8 cellular contexts compared by ENCODE assay signal in genomic region chr1:157580179-157580827, GRCh38. TPM values are rescaled to one million over a fixed set of nuclear protein-coding genes. Genes with fewer than 3 reads are reported as not detected.
DNase-seq lines count a peak whose midpoint lies in the region; ATAC-seq and TF ChIP-seq lines count a peak whose summit lies in the region.

No MANE protein-coding gene starts in this region.

- H3K9me3 ChIP-seq in PC-3 (ENCODE audit: low read length) = no peaks in the 10 kb centered on the region

- H3K27me3 Mint-ChIP-seq in memory B cell = no peaks in the 10 kb centered on the region

- CTCF ChIA-PET in PC-3 (lab: Charles Lee) = interaction anchor here (0.7 to 1.8 kb wide), 6 partner anchors 24 to 545 kb away, joined by 3 to 19 read pairs (median 3); no protein-coding TSS in a partner anchor

- no peaks in the 10 kb centered on the region for H3K36me3 Mint-ChIP-seq in memory B cell

- TF ChIP-seq CTCF in PC-3 (conservative IDR thresholded peaks at IDR 0.05; ENCODE audit: low read depth, low read length) = peak; percentile 95

- no peaks in the 10 kb centered on the region for H3F3A ChIP-seq in PC-3 (ENCODE audit: low read length, unreplicated experiment)

- H3K36me3 ChIP-seq in PC-3 (ENCODE audit: low read depth, low read length) = no peaks in the 10 kb centered on the region

- H3K9ac ChIP-seq in PC-3 (ENCODE audit: low read length) = no peak overlapping the region

- no peak overlapping the region for H3K4me3 ChIP-seq in Jurkat, Clone E6-1 (ENCODE audit: low read length)
- H3K4me3 ChIP-seq in PC-3 (ENCODE audit: low read length) = no peak overlapping the region

- no peak overlapping the region for H3K4me2 ChIP-seq in PC-3 (ENCODE audit: low read length)

- no peak overlapping the region for H3K27ac Mint-ChIP-seq in memory B cell

- peaks cover 58% of the 10 kb centered on the region for H3K27me3 ChIP-seq in PC-3 (ENCODE audit: low read length)

- intact Hi-C loops in PC-3 (cut with micrococcal nuclease) = loop anchor here (1.0 kb wide), 3 partner anchors 111 to 545 kb away; no protein-coding TSS in a partner anchor

- DNase-seq in activated gamma-delta T cell treated with Interleukin-2 at 50 U/mL for 16 hours (peak; percentile 26), activated gamma-delta T cell (lab: John Stamatoyannopoulos, UW) (no peak), PC-3 (peak; percentile 90), dedifferentiated amniotic fluid mesenchymal stem cell (ENCODE audit: extremely low spot score) (peak; percentile 34), memory B cell (ENCODE audit: low spot score in 2 of 2) (peak; percentile 44 to 59)
- DNase-seq in Jurkat, Clone E6-1 (ENCODE audit: low read depth, low spot score) = peak; percentile 80
- DNase-seq in stimulated activated naive CD4-positive, alpha-beta T cell treated with Interleukin-2 at 50 U/mL for 16 hours (lab: John Stamatoyannopoulos, UW) = no peak

- peak overlapping the region; percentile 1 for H3K4me3 Mint-ChIP-seq in memory B cell

- no peaks in the 10 kb centered on the region for H4K20me1 ChIP-seq in PC-3 (ENCODE audit: low read length)

- no TSS peak for BruUV-seq in PC-3 (replicated peaks; lab: Mats Ljungman, UMichigan)

- no peaks in the 10 kb centered on the region for H3K4me1 ChIP-seq in PC-3 (ENCODE audit: insufficient read depth, low read length)

- no peak overlapping the region for H2AFZ ChIP-seq in PC-3 (ENCODE audit: low read length)

- H3K4me1 Mint-ChIP-seq in memory B cell = peaks cover 40% of the 10 kb centered on the region

- ATAC-seq in PC-3 = peak; percentile 70
- ATAC-seq in memory B cell (ENCODE audit: low read depth) = peak; percentile 47
- ATAC-seq in GM21737 (IDR thresholded peaks at IDR 0.05; ENCODE audit: unreplicated experiment) = no peak

- H3K79me2 ChIP-seq in PC-3 (ENCODE audit: low read length) = no peaks in the 10 kb centered on the region

- H3K27ac ChIP-seq in PC-3 (ENCODE audit: low read length) = no peak overlapping the region

- no peaks in the 10 kb centered on the region for H3K9me2 ChIP-seq in PC-3 (replicated peaks; ENCODE audit: low read length)

- POLR2A ChIA-PET in PC-3 (lab: Charles Lee; ENCODE audit: unreplicated experiment) = no interaction called here

- no peaks in the 10 kb centered on the region for H3K9me3 Mint-ChIP-seq in memory B cell

RNA-seq across cellular contexts. Expression of gene FCRL4, which starts 17.6 kb away (rescaled TPM):
- not detected for polyA plus RNA-seq in Jurkat, Clone E6-1 (2012; ENCODE audit: insufficient read depth, insufficient read length)
- total RNA-seq in PC-3 (2014; rRNA removed) = not detected in 2 replicates

RNA-seq across cellular contexts. Expression of gene FCRL5, which starts 28.0 kb away (rescaled TPM):
- polyA plus RNA-seq in Jurkat, Clone E6-1 (2012; ENCODE audit: insufficient read depth, insufficient read length) = not detected
- total RNA-seq in PC-3 (2014; rRNA removed) = not detected in 2 replicates

Comparison
In these comparisons a context has a peak if more than half of its experiments do, and no peak if none do; other contexts are left out.
1. DNase-seq: peak in activated gamma-delta T cell treated with Interleukin-2 at 50 U/mL for 16 hours (single experiment), Jurkat, Clone E6-1 (single experiment), PC-3 (single experiment), dedifferentiated amniotic fluid mesenchymal stem cell (single experiment) and memory B cell (2 of 2); none in activated gamma-delta T cell (single experiment) and stimulated activated naive CD4-positive, alpha-beta T cell treated with Interleukin-2 at 50 U/mL for 16 hours (single experiment).